9 cellular contexts compared by ENCODE assay signal in genomic region chrX:41087219-41087618, GRCh38. TPM values are rescaled to one million over a fixed set of nuclear protein-coding genes. Genes with fewer than 3 reads are reported as not detected.
DNase-seq lines count a peak whose midpoint lies in the region; ATAC-seq and TF ChIP-seq lines count a peak whose summit lies in the region.
"Had no signal": no experiment of that assay in that cellular context is flagged by ENCODE, and none has a peak within 500 bp of the region (broad histone marks: within the 10 kb centered on the region; RNA-seq: fewer than 3 reads in every experiment).

No MANE protein-coding gene starts in this region.

- no peaks in the 10 kb centered on the region for H3K27me3 Mint-ChIP-seq in activated T-cell treated with anti-CD3 and anti-CD28 coated beads, Interleukin-2, amount 50 U/mL, for 4 hours (ENCODE audit: low read depth)
- no peaks in the 10 kb centered on the region for H3K27me3 Mint-ChIP-seq in activated naive CD8-positive, alpha-beta T cell

- no peaks in the 10 kb centered on the region for H3K9me3 Mint-ChIP-seq in activated T-cell treated with anti-CD3 and anti-CD28 coated beads, Interleukin-2, amount 50 U/mL, for 4 hours
- no peaks in the 10 kb centered on the region for H3K9me3 Mint-ChIP-seq in activated naive CD8-positive, alpha-beta T cell (ENCODE audit: low read depth)

- peaks cover 41% of the 10 kb centered on the region for H3K4me1 Mint-ChIP-seq in activated T-cell treated with anti-CD3 and anti-CD28 coated beads, Interleukin-2, amount 50 U/mL, for 4 hours (ENCODE audit: low read depth)
- H3K4me1 Mint-ChIP-seq in activated naive CD8-positive, alpha-beta T cell (ENCODE audit: low read depth), result peaks cover 51% of the 10 kb centered on the region

- peaks cover 0 to 39% (median 9%) of the 10 kb centered on the region in 4 donors for H3K4me1 ChIP-seq in tibial nerve

- no peak for DNase-seq in activated T-cell treated with anti-CD3 and anti-CD28 coated beads, Interleukin-2, amount 50 U/mL, for 4 hours
- DNase-seq in activated T-cell treated with anti-CD3 and anti-CD28 coated beads, Interleukin-2, amount 50 U/mL, for 1 hour, result no peak
- DNase-seq in kidney epithelial cell (ENCODE audit: low read depth) (no peak), tibial nerve (ENCODE audit: low spot score in 2 of 2) (no peak), H4 (ENCODE audit: low spot score) (no peak)
- DNase-seq in effector CD8-positive, alpha-beta T cell (lab: John Stamatoyannopoulos, UW), result no peak
- DNase-seq: stimulated activated CD4-positive, alpha-beta T cell treated with anti-CD3 and anti-CD28 coated beads, Interleukin-4, amount 100 ng/mL, for 4 hours had no signal

- H3K9me3 ChIP-seq in tibial nerve, result no peaks in the 10 kb centered on the region

- TF ChIP-seq CTCF in kidney epithelial cell (IDR thresholded peaks at IDR 0.05; ENCODE audit: insufficient read depth, low read length, poor library complexity, severe bottlenecking) (no peak), tibial nerve (IDR thresholded peaks at IDR 0.05) (no peak)

- TF ChIP-seq POLR2A in tibial nerve (IDR thresholded peaks at IDR 0.05), result no peak

- H3K36me3 ChIP-seq in kidney epithelial cell (ENCODE audit: control insufficient read depth, insufficient read depth, low read length), result no peaks in the 10 kb centered on the region
- no peaks in the 10 kb centered on the region for H3K36me3 ChIP-seq in tibial nerve

- 5 to 32% methylated on average over 7 of the region's 7 CpGs for WGBS in tibial nerve, 2 donors

- no peaks in the 10 kb centered on the region for H3K27me3 ChIP-seq in kidney epithelial cell (ENCODE audit: control insufficient read depth, insufficient read depth, low read length)
- H3K27me3 ChIP-seq in tibial nerve, result no peaks in the 10 kb centered on the region

- H3K4me3 Mint-ChIP-seq in activated T-cell treated with anti-CD3 and anti-CD28 coated beads, Interleukin-2, amount 50 U/mL, for 4 hours, result peak overlapping the region; percentile 90
- peak overlapping the region; percentile 93 for H3K4me3 Mint-ChIP-seq in activated naive CD8-positive, alpha-beta T cell

- H3K27ac ChIP-seq in tibial nerve, result peak overlapping the region in 3 of 4 donors; percentile 98 to 99 (median 99)

- peaks cover 4% of the 10 kb centered on the region for H3K36me3 Mint-ChIP-seq in activated T-cell treated with anti-CD3 and anti-CD28 coated beads, Interleukin-2, amount 50 U/mL, for 4 hours (ENCODE audit: insufficient read depth)
- H3K36me3 Mint-ChIP-seq in activated naive CD8-positive, alpha-beta T cell, result peaks cover 2% of the 10 kb centered on the region

- H3K27ac Mint-ChIP-seq in activated naive CD8-positive, alpha-beta T cell, result peak overlapping the region; percentile 89

- no peak for TF ChIP-seq EP300 in tibial nerve (IDR thresholded peaks at IDR 0.05)

- no peak for ATAC-seq in activated T-cell treated with anti-CD3 and anti-CD28 coated beads, Interleukin-2, amount 50 U/mL, for 4 hours
- no peak for ATAC-seq in GM21381 (IDR thresholded peaks at IDR 0.05; ENCODE audit: unreplicated experiment)

- H3K4me3 ChIP-seq in kidney epithelial cell (ENCODE audit: low read depth, low read length) (peak overlapping the region; percentile 65), tibial nerve (peak overlapping the region; percentile 74 to 98 (median 83))

RNA-seq across cellular contexts. Expression of gene USP9X, which starts 2.0 kb away (rescaled TPM):
- 10 to 100 TPM; 33.9 to 35.9 (median 34.1) TPM for total RNA-seq in activated T-cell treated with anti-CD3 and anti-CD28 coated beads, Interleukin-2, amount 50 U/mL, for 4 hours
- 53.7 and 56.3 TPM in 2 replicates for total RNA-seq in kidney epithelial cell
- 100 to 1,000 TPM in 1 of 4 donors, 10 to 100 TPM in 3; 83.1 to 101 (median 97.2) TPM for total RNA-seq in tibial nerve
- 32.1 and 43.5 TPM in 2 replicates for total RNA-seq in H4 (2014; rRNA removed; shearing (Covaris generic))
